35 cellular contexts compared by ENCODE assay signal in genomic region chr1:179278920-179279319, GRCh38.
"Had no signal": no experiment of that assay in that cellular context is flagged by ENCODE, and none has a peak within 500 bp of the region (broad histone marks: within the 10 kb centered on the region; RNA-seq: fewer than 3 reads in every experiment).

No MANE protein-coding gene starts in this region.

- H3K4me3 ChIP-seq: esophagus muscularis mucosa, gastrocnemius medialis, heart left ventricle had no signal

- H3K4me1 ChIP-seq: esophagus muscularis mucosa, foreskin keratinocyte, gastrocnemius medialis, heart left ventricle had no signal

- H3K27me3 ChIP-seq: brain microvascular endothelial cell, esophagus muscularis mucosa, foreskin keratinocyte, gastrocnemius medialis, heart left ventricle had no signal

- FAIRE-seq: astrocyte, bronchial epithelial cell had no signal

- H3K27ac ChIP-seq: brain microvascular endothelial cell, esophagus muscularis mucosa, foreskin keratinocyte, gastrocnemius medialis, heart left ventricle had no signal

- H3K27me3 Mint-ChIP-seq: activated CD4-positive, alpha-beta memory T cell treated with anti-CD3 and anti-CD28 coated beads for 36 hours; activated CD4-positive, alpha-beta T cell treated with anti-CD3 and anti-CD28 coated beads for 36 hours; activated CD4-positive, alpha-beta T cell treated with anti-CD3 and anti-CD28 coated beads, Interleukin-2, amount 10 ng/mL, durations not matched to agents 24 days and 14 days; activated naive CD8-positive, alpha-beta T cell; central memory CD8-positive, alpha-beta T cell; T-helper 17 cell had no signal

- H3K9me3 ChIP-seq: gastrocnemius medialis had no signal

- H3K4me3 Mint-ChIP-seq: activated B cell treated with CpG ODN at 0.5 μM for 24 hours; activated CD4-positive, alpha-beta memory T cell treated with anti-CD3 and anti-CD28 coated beads for 36 hours; activated CD4-positive, alpha-beta T cell treated with anti-CD3 and anti-CD28 coated beads for 36 hours; activated CD4-positive, alpha-beta T cell treated with anti-CD3 and anti-CD28 coated beads, Interleukin-2, amount 10 ng/mL, durations not matched to agents 24 days and 14 days; activated CD8-positive, alpha-beta memory T cell treated with anti-CD3 and anti-CD28 coated beads, Interleukin-2, amount 10 ng/mL, durations not matched to agents 7 days and 5 days; activated CD8-positive, alpha-beta T cell treated with anti-CD3 and anti-CD28 coated beads, Interleukin-2, amount 10 ng/mL, durations not matched to agents 7 days and 5 days; activated naive CD8-positive, alpha-beta T cell; activated T-helper 1 cell treated with anti-CD3 and anti-CD28 coated beads, Interleukin-12 subunit alpha, Interleukin-12 subunit beta, Interleukin-2, Interleukin-4 antibody, amounts not matched to agents 30 ng/mL and 10 ng/mL and 1 ng/mL, durations not matched to agents 14 hours and 24 hours and 36 hours; central memory CD8-positive, alpha-beta T cell; effector memory CD8-positive, alpha-beta T cell; T-helper 17 cell; T-helper 2 cell treated with Interferon-gamma antibody and Interleukin-4, amounts not matched to agents 5 μg/mL and 100 μg/mL, for 36 hours had no signal

- H3K4me1 Mint-ChIP-seq: activated B cell treated with CpG ODN at 0.5 μM for 24 hours; activated CD4-positive, alpha-beta T cell treated with anti-CD3 and anti-CD28 coated beads for 36 hours; activated CD4-positive, alpha-beta T cell treated with anti-CD3 and anti-CD28 coated beads, Interleukin-2, amount 10 ng/mL, durations not matched to agents 24 days and 14 days; activated CD8-positive, alpha-beta memory T cell treated with anti-CD3 and anti-CD28 coated beads, Interleukin-2, amount 10 ng/mL, durations not matched to agents 7 days and 5 days; central memory CD8-positive, alpha-beta T cell; T-helper 17 cell had no signal

- H3K9me3 Mint-ChIP-seq: central memory CD8-positive, alpha-beta T cell had no signal

- DNase-seq: activated B cell treated with CpG ODN at 0.5 μM for 24 hours; activated CD4-positive, alpha-beta memory T cell treated with anti-CD3 and anti-CD28 coated beads for 36 hours; activated CD4-positive, alpha-beta T cell treated with anti-CD3 and anti-CD28 coated beads for 36 hours; activated CD4-positive, alpha-beta T cell treated with anti-CD3 and anti-CD28 coated beads, Interleukin-2, amount 10 ng/mL, durations not matched to agents 24 days and 14 days; activated CD8-positive, alpha-beta memory T cell treated with anti-CD3 and anti-CD28 coated beads, Interleukin-2, amount 10 ng/mL, durations not matched to agents 7 days and 5 days; activated CD8-positive, alpha-beta memory T cell treated with anti-CD3 and anti-CD28 coated beads, Interleukin-2, amount 50 U/mL, for 4 hours; activated CD8-positive, alpha-beta T cell treated with anti-CD3 and anti-CD28 coated beads, Interleukin-2, amount 10 ng/mL, durations not matched to agents 7 days and 5 days; activated effector memory CD4-positive, alpha-beta T cell treated with anti-CD3 and anti-CD28 coated beads, Interleukin-2, amount 50 U/mL, for 16 hours; activated naive CD4-positive, alpha-beta T cell treated with anti-CD3 and anti-CD28 coated beads, Interleukin-2, amount 50 U/mL, for 16 hours; activated T-cell treated with anti-CD3 and anti-CD28 coated beads, Interleukin-2, amount 50 U/mL, for 1 hour; activated T-cell treated with anti-CD3 and anti-CD28 coated beads, Interleukin-2, amount 50 U/mL, for 48 hours; amniotic stem cell; anterior cingulate cortex; brain microvascular endothelial cell; cortex of kidney; dermis blood vessel endothelial cell; effector CD4-positive, alpha-beta T cell; effector memory CD8-positive, alpha-beta T cell; erythroblast; foreskin keratinocyte; gastrocnemius medialis; glutamatergic neuron; heart left ventricle; T-helper 1 cell; T-helper 17 cell; T1000 had no signal

- H3K36me3 ChIP-seq: brain microvascular endothelial cell, esophagus muscularis mucosa, gastrocnemius medialis, heart left ventricle had no signal

- ATAC-seq: activated CD4-positive, alpha-beta T cell treated with anti-CD3 and anti-CD28 coated beads for 36 hours; activated CD4-positive, CD25-positive, alpha-beta regulatory T cell treated with anti-CD3 and anti-CD28 coated beads, Interleukin-2, amount 50 U/mL, for 24 hours; activated CD8-positive, alpha-beta memory T cell treated with anti-CD3 and anti-CD28 coated beads, Interleukin-2, amount 10 ng/mL, durations not matched to agents 7 days and 5 days; activated CD8-positive, alpha-beta T cell treated with anti-CD3 and anti-CD28 coated beads, Interleukin-2, amount 10 ng/mL, durations not matched to agents 7 days and 5 days; effector memory CD8-positive, alpha-beta T cell; foreskin keratinocyte; gastrocnemius medialis; heart left ventricle; T-helper 17 cell had no signal

- H3K27ac Mint-ChIP-seq: activated B cell treated with CpG ODN at 0.5 μM for 24 hours; activated CD4-positive, alpha-beta memory T cell treated with anti-CD3 and anti-CD28 coated beads for 36 hours; activated CD4-positive, alpha-beta T cell treated with anti-CD3 and anti-CD28 coated beads for 36 hours; activated CD4-positive, alpha-beta T cell treated with anti-CD3 and anti-CD28 coated beads, Interleukin-2, amount 10 ng/mL, durations not matched to agents 24 days and 14 days; activated CD8-positive, alpha-beta memory T cell treated with anti-CD3 and anti-CD28 coated beads, Interleukin-2, amount 10 ng/mL, durations not matched to agents 7 days and 5 days; activated CD8-positive, alpha-beta T cell treated with anti-CD3 and anti-CD28 coated beads, Interleukin-2, amount 10 ng/mL, durations not matched to agents 7 days and 5 days; activated naive CD8-positive, alpha-beta T cell; activated T-helper 1 cell treated with anti-CD3 and anti-CD28 coated beads, Interleukin-12 subunit alpha, Interleukin-12 subunit beta, Interleukin-2, Interleukin-4 antibody, amounts not matched to agents 30 ng/mL and 10 ng/mL and 1 ng/mL, durations not matched to agents 14 hours and 24 hours and 36 hours; activated T-helper 2 cell treated with anti-CD3 and anti-CD28 coated beads, Interferon-gamma antibody, Interleukin-2, Interleukin-4, amounts not matched to agents 10 μg/mL and 5 μg/mL and 100 μg/mL, durations not matched to agents 14 hours and 24 hours and 36 hours; effector memory CD8-positive, alpha-beta T cell; T-helper 17 cell; T-helper 2 cell treated with Interferon-gamma antibody and Interleukin-4, amounts not matched to agents 5 μg/mL and 100 μg/mL, for 36 hours had no signal
